10 cellular contexts compared by ENCODE assay signal in the genomic region with DNA sequence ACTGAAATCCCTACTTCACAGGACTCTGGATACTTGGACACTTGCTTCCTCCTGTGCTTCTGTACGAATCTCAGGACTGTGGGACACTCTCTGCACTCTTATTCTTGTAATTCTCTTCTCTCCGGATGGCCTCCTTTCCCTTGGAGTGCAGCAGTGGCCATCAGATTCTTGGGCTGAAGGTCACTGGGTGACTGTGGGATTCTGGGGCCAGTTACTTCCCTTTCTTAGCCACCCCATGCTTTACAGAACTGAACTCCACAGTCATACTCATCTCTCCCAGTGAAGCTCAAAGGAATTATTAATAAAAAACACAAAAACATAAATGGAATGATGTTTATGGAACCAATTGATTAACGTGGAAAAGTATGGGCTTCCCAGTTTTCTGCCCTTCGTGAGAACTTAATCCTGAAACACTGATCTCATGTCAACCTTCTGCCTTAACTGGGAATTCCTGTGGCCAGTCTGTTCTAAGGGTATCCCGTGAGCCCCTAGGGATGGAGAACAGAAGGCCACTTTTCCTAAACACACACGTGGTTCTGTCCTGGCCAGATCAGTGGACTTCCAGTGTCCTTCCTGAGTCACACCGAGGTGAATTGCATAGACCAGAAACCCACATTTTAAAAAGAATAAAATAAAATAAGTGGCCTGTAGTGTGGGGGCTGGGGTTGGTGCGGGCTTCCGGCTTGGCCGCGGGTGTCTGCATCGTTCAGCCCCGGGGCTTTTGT. TPM values are rescaled to one million over a fixed set of nuclear protein-coding genes. Genes with fewer than 3 reads are reported as not detected.
DNase-seq lines count a peak whose midpoint lies in the region; ATAC-seq and TF ChIP-seq lines count a peak whose summit lies in the region.
"Had no signal": no experiment of that assay in that cellular context is flagged by ENCODE, and none has a peak within 500 bp of the region (broad histone marks: within the 10 kb centered on the region; RNA-seq: fewer than 3 reads in every experiment).

No MANE protein-coding gene starts in this region.

- peaks cover 0 to 34% (median 12%) of the 10 kb centered on the region in 3 donors for H3K4me1 ChIP-seq in gastroesophageal sphincter

- H3K9me3 Mint-ChIP-seq in progenitor cell of endocrine pancreas (ENCODE audit: low read depth): no peaks in the 10 kb centered on the region
- H3K9me3 Mint-ChIP-seq: memory B cell had no signal

- 6 to 100% methylated on average over 1 to 9 of the region's 13 CpGs for WGBS in gastroesophageal sphincter (ENCODE audit: low coverage in 1 of 2), 2 donors

- TF ChIP-seq POLR2A in gastroesophageal sphincter (IDR thresholded peaks at IDR 0.05): no peak

- TF ChIP-seq CTCF in WI38 (IDR thresholded peaks at IDR 0.05; ENCODE audit: low read depth, low read length) (no peak), gastroesophageal sphincter (IDR thresholded peaks at IDR 0.05) (no peak), progenitor cell of endocrine pancreas (IDR thresholded peaks at IDR 0.05; ENCODE audit: unreplicated experiment) (no peak)

- ATAC-seq in gastroesophageal sphincter (peak; percentile 8), HG03139 (IDR thresholded peaks at IDR 0.05; ENCODE audit: unreplicated experiment) (no peak)

- H3K4me3 ChIP-seq in WI38 (ENCODE audit: low read depth, low read length) (peak overlapping the region; percentile 43), gastroesophageal sphincter (peak overlapping the region in 1 of 2 donors; percentile 54)

- peaks cover 88% of the 10 kb centered on the region for H3K27me3 Mint-ChIP-seq in progenitor cell of endocrine pancreas

- no peaks in the 10 kb centered on the region for H3K36me3 Mint-ChIP-seq in progenitor cell of endocrine pancreas (ENCODE audit: insufficient read depth)
- H3K36me3 Mint-ChIP-seq: memory B cell had no signal

- H3K27ac ChIP-seq in gastroesophageal sphincter: peak overlapping the region in 2 of 4 donors; percentile 58 to 75

- H3K36me3 ChIP-seq in gastroesophageal sphincter: no peaks in the 10 kb centered on the region

- peaks cover 95% of the 10 kb centered on the region for H3K27me3 ChIP-seq in gastroesophageal sphincter

- no peaks in the 10 kb centered on the region for H3K4me1 Mint-ChIP-seq in progenitor cell of endocrine pancreas (ENCODE audit: low read depth)

- DNase-seq in DMS114 treated with DMSO at 0.1 percent for 48 hours (lab: John Stamatoyannopoulos, UW; ENCODE audit: unreplicated experiment) (peak; percentile 16), progenitor cell of endocrine pancreas (ENCODE audit: low spot score, unreplicated experiment) (no peak), HUDEP-2 (lab: John Stamatoyannopoulos, UW; ENCODE audit: unreplicated experiment in 76 of 76) (no peak), UCSD-AML1 (lab: John Stamatoyannopoulos, UW; ENCODE audit: unreplicated experiment) (no peak), amygdala (lab: John Stamatoyannopoulos, UW) (no peak)
- DNase-seq: activated CD4-positive, alpha-beta T cell treated with anti-CD3 and anti-CD28 coated beads for 1 hour had no signal

- peak overlapping the region; percentile 31 for H3K4me3 Mint-ChIP-seq in progenitor cell of endocrine pancreas (ENCODE audit: low read depth)

- H3K9me3 ChIP-seq in gastroesophageal sphincter: no peaks in the 10 kb centered on the region

- no peak for TF ChIP-seq EP300 in gastroesophageal sphincter (IDR thresholded peaks at IDR 0.05)

- H3K27ac Mint-ChIP-seq in progenitor cell of endocrine pancreas: no peak overlapping the region
- H3K27ac Mint-ChIP-seq: memory B cell had no signal

RNA-seq across cellular contexts. Expression of a gene that starts 23.6 kb away (rescaled TPM):
- total RNA-seq in gastroesophageal sphincter (100 to 1,000 TPM; 259 to 607 (median 482) TPM), progenitor cell of endocrine pancreas (27.6 and 28.4 TPM in 2 replicates)
